10 cellular contexts compared by ENCODE assay signal in genomic region chr10:13834581-13835286, GRCh38.
DNase-seq lines count a peak whose midpoint lies in the region; ATAC-seq and TF ChIP-seq lines count a peak whose summit lies in the region.
"Had no signal": no experiment of that assay in that cellular context is flagged by ENCODE, and none has a peak within 500 bp of the region (broad histone marks: within the 10 kb centered on the region; RNA-seq: fewer than 3 reads in every experiment).

No MANE protein-coding gene starts in this region.

- peak overlapping the region in 2 of 11 experiments; percentile 68 to 74; a peak in 5 of 22 replicates for H3K9ac ChIP-seq in BLaER1 treated with 17β-estradiol and CSF1 and Interleukin-3, amounts not matched to agents 10 nM and 100 nM

- H3K4me3 Mint-ChIP-seq in nephron: peak overlapping the region in 2 of 3 experiments; percentile 45 to 47
- H3K4me3 Mint-ChIP-seq: B cell had no signal

- H3K9me3 ChIP-seq in BLaER1 treated with 17β-estradiol and CSF1 and Interleukin-3, amounts not matched to agents 10 nM and 100 nM (replicated peaks in 1 of 11): 0 out of 22 replicates have a peak, but pooled peaks cover 0 to 4% (median 0%) of the 10 kb centered on the region in 11 experiments

- H3K27me3 Mint-ChIP-seq in nephron (ENCODE audit: low read depth): no peaks in the 10 kb centered on the region
- H3K27me3 Mint-ChIP-seq: B cell had no signal

- DNase-seq in fibroblast of the aortic adventitia (ENCODE audit: low read depth) (peak; percentile 65), NCI-H2107 treated with DMSO at 0.1 percent for 48 hours (lab: John Stamatoyannopoulos, UW; ENCODE audit: unreplicated experiment) (no peak), NCI-H1105 treated with DMSO at 0.1 percent for 48 hours (lab: John Stamatoyannopoulos, UW) (no peak)
- DNase-seq: NCI-H526 treated with DMSO at 0.1 percent for 48 hours had no signal

- no peaks in the 10 kb centered on the region for H3K36me3 ChIP-seq in BLaER1 treated with 17β-estradiol and CSF1 and Interleukin-3, amounts not matched to agents 10 nM and 100 nM

- TF ChIP-seq CTCF in fibroblast of the aortic adventitia (IDR thresholded peaks at IDR 0.05; ENCODE audit: insufficient read depth, low read length) (no peak), nephron (IDR thresholded peaks at IDR 0.05; ENCODE audit: unreplicated experiment in 3 of 3) (no peak)

- peaks cover 13 to 69% (median 23%) of the 10 kb centered on the region in 10 experiments for H3K4me1 ChIP-seq in BLaER1 treated with 17β-estradiol and CSF1 and Interleukin-3, amounts not matched to agents 10 nM and 100 nM

- peaks cover 4% of the 10 kb centered on the region for H3K36me3 Mint-ChIP-seq in nephron (ENCODE audit: low read depth)

- peaks cover 55% of the 10 kb centered on the region for H3K4me1 Mint-ChIP-seq in nephron

- H3K27me3 ChIP-seq in BLaER1 treated with 17β-estradiol and CSF1 and Interleukin-3, amounts not matched to agents 10 nM and 100 nM: no peaks in the 10 kb centered on the region

- peak overlapping the region; percentile 3 to 80 (median 30); a peak in 19 of 22 replicates for H3K4me2 ChIP-seq in BLaER1 treated with 17β-estradiol and CSF1 and Interleukin-3, amounts not matched to agents 10 nM and 100 nM

- no peak for ATAC-seq in HG02852 (IDR thresholded peaks at IDR 0.05; ENCODE audit: unreplicated experiment)
- ATAC-seq in HG03108 (IDR thresholded peaks at IDR 0.05; ENCODE audit: unreplicated experiment): no peak

- no peak overlapping the region for H3K4me3 ChIP-seq in BLaER1 treated with 17β-estradiol and CSF1 and Interleukin-3, amounts not matched to agents 10 nM and 100 nM
- peak overlapping the region; percentile 18 for H3K4me3 ChIP-seq in fibroblast of the aortic adventitia (ENCODE audit: low read depth, low read length)

- H3K27ac Mint-ChIP-seq in nephron: peak overlapping the region; percentile 70 to 83 (median 78)
- H3K27ac Mint-ChIP-seq: B cell had no signal

- H3K27ac ChIP-seq in BLaER1 treated with 17β-estradiol and CSF1 and Interleukin-3, amounts not matched to agents 10 nM and 100 nM: peak overlapping the region in 3 of 11 experiments; percentile 66 to 90 (median 81); a peak in 6 of 22 replicates

- H4K20me1 ChIP-seq in BLaER1 treated with 17β-estradiol and CSF1 and Interleukin-3, amounts not matched to agents 10 nM and 100 nM: no peaks in the 10 kb centered on the region

- no peaks in the 10 kb centered on the region for H3K9me3 Mint-ChIP-seq in nephron

TF ChIP-seq in PFSK-1, 5 proteins besides CTCF, POLR2A, EP300 and RAD21:
- TF ChIP-seq SIN3A (IDR thresholded peaks at IDR 0.05; ENCODE audit: borderline replicate concordance, insufficient read depth, low read length) (0 out of 2 replicates have a peak, but pooled peaks have one; percentile 20), POLR2AphosphoS5 (IDR thresholded peaks at IDR 0.05; ENCODE audit: low read depth, low read length) (no peak), FOXP2 (optimal IDR thresholded peaks at IDR 0.05; ENCODE audit: borderline replicate concordance, extremely low read depth, extremely low read length, insufficient read depth) (no peak)
- TF ChIP-seq, protein P1, sequence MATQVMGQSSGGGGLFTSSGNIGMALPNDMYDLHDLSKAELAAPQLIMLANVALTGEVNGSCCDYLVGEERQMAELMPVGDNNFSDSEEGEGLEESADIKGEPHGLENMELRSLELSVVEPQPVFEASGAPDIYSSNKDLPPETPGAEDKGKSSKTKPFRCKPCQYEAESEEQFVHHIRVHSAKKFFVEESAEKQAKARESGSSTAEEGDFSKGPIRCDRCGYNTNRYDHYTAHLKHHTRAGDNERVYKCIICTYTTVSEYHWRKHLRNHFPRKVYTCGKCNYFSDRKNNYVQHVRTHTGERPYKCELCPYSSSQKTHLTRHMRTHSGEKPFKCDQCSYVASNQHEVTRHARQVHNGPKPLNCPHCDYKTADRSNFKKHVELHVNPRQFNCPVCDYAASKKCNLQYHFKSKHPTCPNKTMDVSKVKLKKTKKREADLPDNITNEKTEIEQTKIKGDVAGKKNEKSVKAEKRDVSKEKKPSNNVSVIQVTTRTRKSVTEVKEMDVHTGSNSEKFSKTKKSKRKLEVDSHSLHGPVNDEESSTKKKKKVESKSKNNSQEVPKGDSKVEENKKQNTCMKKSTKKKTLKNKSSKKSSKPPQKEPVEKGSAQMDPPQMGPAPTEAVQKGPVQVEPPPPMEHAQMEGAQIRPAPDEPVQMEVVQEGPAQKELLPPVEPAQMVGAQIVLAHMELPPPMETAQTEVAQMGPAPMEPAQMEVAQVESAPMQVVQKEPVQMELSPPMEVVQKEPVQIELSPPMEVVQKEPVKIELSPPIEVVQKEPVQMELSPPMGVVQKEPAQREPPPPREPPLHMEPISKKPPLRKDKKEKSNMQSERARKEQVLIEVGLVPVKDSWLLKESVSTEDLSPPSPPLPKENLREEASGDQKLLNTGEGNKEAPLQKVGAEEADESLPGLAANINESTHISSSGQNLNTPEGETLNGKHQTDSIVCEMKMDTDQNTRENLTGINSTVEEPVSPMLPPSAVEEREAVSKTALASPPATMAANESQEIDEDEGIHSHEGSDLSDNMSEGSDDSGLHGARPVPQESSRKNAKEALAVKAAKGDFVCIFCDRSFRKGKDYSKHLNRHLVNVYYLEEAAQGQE (IDR thresholded peaks at IDR 0.05; ENCODE audit: insufficient read depth in 1 of 2, low read depth in 2 of 2, low read length in 2 of 2): no peak
